Comparison of ENCODE assay signal across 22 cellular contexts in the genomic region with DNA sequence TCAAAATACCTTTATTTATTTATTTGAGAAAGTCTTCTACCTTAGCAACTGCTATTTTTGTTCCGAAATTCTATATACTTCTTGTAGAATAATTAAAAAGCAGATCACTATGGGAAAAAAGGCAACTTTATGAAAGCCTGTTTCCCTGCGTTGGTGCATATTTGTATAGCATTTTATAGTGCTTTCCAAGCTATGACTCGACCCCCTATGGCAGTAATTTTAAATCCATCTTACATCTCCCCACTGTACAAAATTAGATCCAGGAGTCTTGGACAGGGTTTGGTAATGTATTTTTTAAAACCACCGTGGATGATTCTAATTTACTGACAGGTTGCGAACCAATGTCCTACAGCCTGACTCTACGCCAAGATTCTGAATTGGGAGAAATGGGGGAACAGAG. TPM values are rescaled to one million over a fixed set of nuclear protein-coding genes. Genes with fewer than 3 reads are reported as not detected.
DNase-seq lines count a peak whose midpoint lies in the region; ATAC-seq and TF ChIP-seq lines count a peak whose summit lies in the region.
"Had no signal": no experiment of that assay in that cellular context is flagged by ENCODE, and none has a peak within 500 bp of the region (broad histone marks: within the 10 kb centered on the region; RNA-seq: fewer than 3 reads in every experiment).

No MANE protein-coding gene starts in this region.

- intact Hi-C loops in IMR-90 (cut with micrococcal nuclease), result no loop called here
- intact Hi-C loops in activated CD4-positive, alpha-beta T cell treated with anti-CD3 and anti-CD28 coated beads, Interleukin-2, amount 10 ng/mL, durations not matched to agents 24 days and 14 days (cut with micrococcal nuclease), result no loop called here

- no peak overlapping the region for H3K4me3 ChIP-seq in IMR-90 (ENCODE audit: insufficient read depth, low read depth, low read length)
- H3K4me3 ChIP-seq: BLaER1 had no signal

- no CpG with 5 or more reads among the region's 6 CpGs for WGBS in IMR-90 (ENCODE audit: extremely low coverage in 2 of 2, insufficient read length in 1 of 2), 2 experiments

- H2BK20ac ChIP-seq in IMR-90 (ENCODE audit: low read depth, low read length), result no peak overlapping the region

- peaks cover 34 to 75% of the 10 kb centered on the region in 2 experiments for H3K79me1 ChIP-seq in IMR-90 (ENCODE audit: low read depth in 1 of 2, low read length in 2 of 2)

- in situ Hi-C loops in IMR-90 (cut with MboI; ENCODE audit: low sequenced_read_pairs), result no loop called here

- no peak overlapping the region for H3K14ac ChIP-seq in IMR-90 (replicated peaks; ENCODE audit: low read depth, low read length)

- H3K23ac ChIP-seq in IMR-90 (ENCODE audit: low read depth, low read length), result no peak overlapping the region

- no peak overlapping the region for H2AFZ ChIP-seq in IMR-90 (replicated peaks; ENCODE audit: low read length, poor library complexity)

- no peak overlapping the region for H2BK5ac ChIP-seq in IMR-90 (ENCODE audit: low read depth, low read length, poor library complexity, severe bottlenecking)

- dilution Hi-C loops in IMR-90 (cut with HindIII; ENCODE audit: low sequenced_read_pairs, unreplicated experiment), result no loop called here

- no peaks in the 10 kb centered on the region for H3K27me3 ChIP-seq in IMR-90 (ENCODE audit: control insufficient read depth, insufficient read depth, low read length)
- H3K27me3 ChIP-seq: BLaER1 had no signal

- H4K8ac ChIP-seq in IMR-90 (ENCODE audit: low read depth in 2 of 2, low read length in 2 of 2), result no peak overlapping the region

- no peak for TF ChIP-seq CTCF in IMR-90 (conservative IDR thresholded peaks at IDR 0.05; ENCODE audit: low read depth, low read length)

- H3K4me3 Mint-ChIP-seq in activated T-helper 17 cell treated with anti-CD3 and anti-CD28 coated beads, Interleukin-2, amount 50 U/mL, for 72 hours, result peak overlapping the region; percentile 62
- H3K4me3 Mint-ChIP-seq in naive B cell, result peak overlapping the region in 5 of 8 donors; percentile 64 to 90 (median 70)
- H3K4me3 Mint-ChIP-seq in activated CD4-positive, alpha-beta T cell treated with anti-CD3 and anti-CD28 coated beads, Interleukin-2, amount 10 ng/mL, durations not matched to agents 24 days and 14 days, result no peak overlapping the region
- H3K4me3 Mint-ChIP-seq: activated CD4-positive, alpha-beta memory T cell treated with anti-CD3 and anti-CD28 coated beads for 36 hours; activated naive CD8-positive, alpha-beta T cell; H9 had no signal

- peaks cover 88% of the 10 kb centered on the region for H3K36me3 Mint-ChIP-seq in activated T-helper 17 cell treated with anti-CD3 and anti-CD28 coated beads, Interleukin-2, amount 50 U/mL, for 72 hours (ENCODE audit: low read depth)
- peaks cover 12 to 13% of the 10 kb centered on the region in 2 donors for H3K36me3 Mint-ChIP-seq in naive B cell
- H3K36me3 Mint-ChIP-seq in activated CD4-positive, alpha-beta T cell treated with anti-CD3 and anti-CD28 coated beads, Interleukin-2, amount 10 ng/mL, durations not matched to agents 24 days and 14 days (ENCODE audit: low read depth), result peaks cover 79% of the 10 kb centered on the region

- no peak for ATAC-seq in IMR-90 (ENCODE audit: low read depth)
- ATAC-seq in activated T-helper 17 cell treated with anti-CD3 and anti-CD28 coated beads, Interleukin-2, amount 50 U/mL, for 72 hours (replicated peaks), result no peak
- ATAC-seq in naive B cell (ENCODE audit: low read depth in 2 of 2), result no peak
- ATAC-seq: activated T-cell treated with anti-CD3 and anti-CD28 coated beads, Interleukin-2, amount 50 U/mL, for 72 hours; naive thymus-derived CD4-positive, alpha-beta T cell had no signal

- TF ChIP-seq RAD21 in IMR-90 (IDR thresholded peaks at IDR 0.05; ENCODE audit: low read length), result no peak

- peaks cover 8% of the 10 kb centered on the region for H3K9me1 ChIP-seq in IMR-90 (ENCODE audit: insufficient read depth, low read length)

- no peak overlapping the region for H2AK5ac ChIP-seq in IMR-90 (ENCODE audit: low read depth, low read length)

- peaks cover 72% of the 10 kb centered on the region for H3K4me1 Mint-ChIP-seq in activated T-helper 17 cell treated with anti-CD3 and anti-CD28 coated beads, Interleukin-2, amount 50 U/mL, for 72 hours
- H3K4me1 Mint-ChIP-seq in naive B cell, result peaks cover 71 to 95% (median 85%) of the 10 kb centered on the region in 3 donors
- H3K4me1 Mint-ChIP-seq in activated CD4-positive, alpha-beta T cell treated with anti-CD3 and anti-CD28 coated beads, Interleukin-2, amount 10 ng/mL, durations not matched to agents 24 days and 14 days, result peaks cover 73% of the 10 kb centered on the region

- H3K4ac ChIP-seq in IMR-90 (ENCODE audit: low read depth, low read length), result no peak overlapping the region

- TF ChIP-seq POLR2A in IMR-90 (IDR thresholded peaks at IDR 0.05; ENCODE audit: low read depth, low read length), result no peak

- peaks cover 5% of the 10 kb centered on the region for H3K9me3 Mint-ChIP-seq in activated T-helper 17 cell treated with anti-CD3 and anti-CD28 coated beads, Interleukin-2, amount 50 U/mL, for 72 hours
- H3K9me3 Mint-ChIP-seq in naive B cell, result no peaks in the 10 kb centered on the region
- H3K9me3 Mint-ChIP-seq in activated CD4-positive, alpha-beta T cell treated with anti-CD3 and anti-CD28 coated beads, Interleukin-2, amount 10 ng/mL, durations not matched to agents 24 days and 14 days, result peaks cover 19% of the 10 kb centered on the region
- H3K9me3 Mint-ChIP-seq: activated CD4-positive, alpha-beta memory T cell treated with anti-CD3 and anti-CD28 coated beads for 36 hours; H9 had no signal

- H4K5ac ChIP-seq in IMR-90 (ENCODE audit: low read depth, low read length), result no peak overlapping the region

- CTCF ChIA-PET in IMR-90 (lab: Yijun Ruan, JAX), result no interaction called here

- H3K27me3 Mint-ChIP-seq in activated T-helper 17 cell treated with anti-CD3 and anti-CD28 coated beads, Interleukin-2, amount 50 U/mL, for 72 hours, result no peaks in the 10 kb centered on the region
- H3K27me3 Mint-ChIP-seq in naive B cell, result no peaks in the 10 kb centered on the region
- H3K27me3 Mint-ChIP-seq in activated CD4-positive, alpha-beta T cell treated with anti-CD3 and anti-CD28 coated beads, Interleukin-2, amount 10 ng/mL, durations not matched to agents 24 days and 14 days, result no peaks in the 10 kb centered on the region
- H3K27me3 Mint-ChIP-seq: activated CD4-positive, alpha-beta memory T cell treated with anti-CD3 and anti-CD28 coated beads for 36 hours; activated naive CD8-positive, alpha-beta T cell; naive thymus-derived CD4-positive, alpha-beta T cell had no signal

- H2AK9ac ChIP-seq in IMR-90 (replicated peaks; ENCODE audit: low read depth, low read length, poor library complexity), result no peak overlapping the region

- no peak overlapping the region for H2BK15ac ChIP-seq in IMR-90 (ENCODE audit: low read depth, low read length)

- no peak overlapping the region for H4K91ac ChIP-seq in IMR-90 (ENCODE audit: insufficient read depth, low read depth, low read length)

- no peak overlapping the region for H3K4me2 ChIP-seq in IMR-90 (ENCODE audit: low read depth, low read length)
- H3K4me2 ChIP-seq: BLaER1 had no signal

- no peak overlapping the region for H2BK120ac ChIP-seq in IMR-90 (ENCODE audit: low read depth, low read length)

- DNase-seq in DMS 273 (lab: John Stamatoyannopoulos, UW; ENCODE audit: unreplicated experiment) (peak; percentile 26), DMS 273 treated with DMSO at 0.1 percent for 48 hours (lab: John Stamatoyannopoulos, UW) (no peak), IMR-90 (peak; percentile 12), naive B cell (no peak), C1 segment of cervical spinal cord (lab: John Stamatoyannopoulos, UW) (no peak), NCI-H446 (lab: John Stamatoyannopoulos, UW) (no peak)
- no peak for DNase-seq in activated CD4-positive, alpha-beta T cell treated with anti-CD3 and anti-CD28 coated beads, Interleukin-2, amount 10 ng/mL, durations not matched to agents 24 days and 14 days
- DNase-seq: activated CD4-positive, alpha-beta memory T cell treated with anti-CD3 and anti-CD28 coated beads for 36 hours; activated T-cell treated with anti-CD3 and anti-CD28 coated beads, Interleukin-2, amount 50 U/mL, for 72 hours; GF-D8; H9; hypothalamus; islet precursor cell; MM.1S; naive thymus-derived CD4-positive, alpha-beta T cell; NCI-H187; NCI-H345; stimulated activated CD4-positive, alpha-beta T cell treated with anti-CD3 and anti-CD28 coated beads, Interleukin-4, amount 100 ng/mL, for 1 hour had no signal

- H3K4me1 ChIP-seq in IMR-90 (ENCODE audit: control insufficient read depth, insufficient read depth, low read length), result peaks cover 10% of the 10 kb centered on the region
- H3K4me1 ChIP-seq: BLaER1 had no signal

- peaks cover 7% of the 10 kb centered on the region for H3K36me3 ChIP-seq in IMR-90 (ENCODE audit: control insufficient read depth, insufficient read depth, low read length)

- H3K18ac ChIP-seq in IMR-90 (ENCODE audit: low read depth, low read length), result no peak overlapping the region

- no peak overlapping the region for H3K9ac ChIP-seq in IMR-90 (ENCODE audit: low read depth, low read length)
- H3K9ac ChIP-seq: BLaER1 had no signal

- no TSS peak for BruUV-seq in IMR-90 (replicated peaks; lab: Mats Ljungman, UMichigan)

- H3K27ac Mint-ChIP-seq in activated T-helper 17 cell treated with anti-CD3 and anti-CD28 coated beads, Interleukin-2, amount 50 U/mL, for 72 hours, result no peak overlapping the region
- peak overlapping the region in 4 of 6 donors; percentile 21 to 86 (median 44) for H3K27ac Mint-ChIP-seq in naive B cell
- no peak overlapping the region for H3K27ac Mint-ChIP-seq in activated CD4-positive, alpha-beta T cell treated with anti-CD3 and anti-CD28 coated beads, Interleukin-2, amount 10 ng/mL, durations not matched to agents 24 days and 14 days
- H3K27ac Mint-ChIP-seq: activated CD4-positive, alpha-beta memory T cell treated with anti-CD3 and anti-CD28 coated beads for 36 hours; activated naive CD8-positive, alpha-beta T cell had no signal

- no peaks in the 10 kb centered on the region for H3K9me3 ChIP-seq in IMR-90 (ENCODE audit: control insufficient read depth, insufficient read depth, low read length)
- H3K9me3 ChIP-seq: BLaER1 had no signal

- H3K56ac ChIP-seq in IMR-90 (ENCODE audit: extremely low read depth, insufficient read depth, low read length), result no peak overlapping the region

- peaks cover 14% of the 10 kb centered on the region; the same call in 1 of the 2 replicates for H4K20me1 ChIP-seq in IMR-90 (ENCODE audit: insufficient read depth, low read length)
- H4K20me1 ChIP-seq: BLaER1 had no signal

- no peak overlapping the region for H3K27ac ChIP-seq in IMR-90 (ENCODE audit: insufficient read depth, low read length)
- H3K27ac ChIP-seq: 22Rv1, BLaER1 had no signal

- POLR2A ChIA-PET in IMR-90 (lab: Charles Lee; ENCODE audit: unreplicated experiment), result no interaction called here

RNA-seq across cellular contexts. Expression of gene TANK, which starts 10.1 kb away (rescaled TPM):
- 41.9 and 46.4 TPM in 2 replicates for total RNA-seq in IMR-90 (2012; rRNA removed)
- polyA plus RNA-seq in IMR-90 (2012; rRNA removed) (24.8 and 25.4 TPM in 2 replicates), naive B cell (ENCODE audit: low read depth in 6 of 6) (100 to 1,000 TPM; 132 to 167 (median 136) TPM)
- 8.1 and 12.2 TPM in 2 replicates for polyA plus RNA-seq in IMR-90 (2012; cell fraction: cytosol; rRNA removed)
- polyA plus RNA-seq in IMR-90 (2012; cell fraction: nucleus; rRNA removed; ENCODE audit: low replicate concordance), result 5.6 and 36.1 TPM in 2 replicates
- 100 to 1,000 TPM; 110 to 114 TPM for total RNA-seq in activated T-helper 17 cell treated with anti-CD3 and anti-CD28 coated beads, Interleukin-2, amount 50 U/mL, for 72 hours
- total RNA-seq in activated CD4-positive, alpha-beta T cell treated with anti-CD3 and anti-CD28 coated beads, Interleukin-2, amount 10 ng/mL, durations not matched to agents 24 days and 14 days, result 91.2 and 97.2 TPM in 2 replicates

Comparison
In these comparisons a context has a peak if more than half of its experiments do, and no peak if none do; other contexts are left out.
1. DNase-seq: peak in DMS 273 (single experiment) and IMR-90 (single experiment); none in DMS 273 treated with DMSO at 0.1 percent for 48 hours (single experiment), naive B cell (single experiment), C1 segment of cervical spinal cord (0 of 14), activated CD4-positive, alpha-beta T cell treated with anti-CD3 and anti-CD28 coated beads, Interleukin-2, amount 10 ng/mL, durations not matched to agents 24 days and 14 days (single experiment) and NCI-H446 (0 of 2).
2. H3K27ac Mint-ChIP-seq: peak in naive B cell (4 of 6); none in activated T-helper 17 cell treated with anti-CD3 and anti-CD28 coated beads, Interleukin-2, amount 50 U/mL, for 72 hours (single experiment) and activated CD4-positive, alpha-beta T cell treated with anti-CD3 and anti-CD28 coated beads, Interleukin-2, amount 10 ng/mL, durations not matched to agents 24 days and 14 days (single experiment).